Comparison of ENCODE assay signal across 2 cellular contexts in genomic region chr18:59628995-59629394, GRCh38.
TF ChIP-seq lines count a peak whose summit lies in the region.

No MANE protein-coding gene starts in this region.

TF ChIP-seq in IMR-90, 13 proteins besides CTCF, POLR2A, EP300 and RAD21 (continued from another document):
- TF ChIP-seq USF2 (IDR thresholded peaks at IDR 0.05; ENCODE audit: low read depth, low read length) (no peak), MXI1 (IDR thresholded peaks at IDR 0.05; ENCODE audit: borderline replicate concordance, low read depth, low read length) (no peak), SMC3 (IDR thresholded peaks at IDR 0.05; ENCODE audit: low read depth, low read length) (no peak)
TF ChIP-seq in IMR-90: peak in this region for 0.

TF ChIP-seq in SK-N-SH treated with all-trans-retinoic acid at 6 μM for 48 hours, 23 proteins besides CTCF, POLR2A, EP300 and RAD21 (continued from another document):
- no peak for TF ChIP-seq TSHZ2 (CRISPR knock-in tag; IDR thresholded peaks at IDR 0.05)
- TF ChIP-seq RARB (CRISPR knock-in tag; IDR thresholded peaks at IDR 0.05): no peak
- no peak for TF ChIP-seq BACH2 (CRISPR knock-in tag; IDR thresholded peaks at IDR 0.05; ENCODE audit: borderline replicate concordance)
- TF ChIP-seq SNAI2 (CRISPR knock-in tag; IDR thresholded peaks at IDR 0.05): no peak
- TF ChIP-seq PATZ1 (CRISPR knock-in tag; IDR thresholded peaks at IDR 0.05; ENCODE audit: borderline replicate concordance): no peak
- no peak for TF ChIP-seq CREB5 (CRISPR knock-in tag; IDR thresholded peaks at IDR 0.05; ENCODE audit: low read depth)
- TF ChIP-seq TOX (CRISPR knock-in tag; IDR thresholded peaks at IDR 0.05; ENCODE audit: borderline replicate concordance): no peak
- no peak for TF ChIP-seq OSR1 (CRISPR knock-in tag; IDR thresholded peaks at IDR 0.05)
- no peak for TF ChIP-seq ZNF565 (CRISPR knock-in tag; conservative IDR thresholded peaks at IDR 0.05; ENCODE audit: low read depth)
- no peak for TF ChIP-seq ISL1 (CRISPR knock-in tag; IDR thresholded peaks at IDR 0.05)
